ENCODE assay signal across 26 cellular contexts in genomic region chr12:109675411-109675810, GRCh38.
"Had no signal": no experiment of that assay in that cellular context is flagged by ENCODE, and none has a peak within 500 bp of the region (broad histone marks: within the 10 kb centered on the region; RNA-seq: fewer than 3 reads in every experiment).

No MANE protein-coding gene starts in this region.

- H3K27me3 ChIP-seq: ovary, right lobe of liver, thyroid gland, upper lobe of left lung, uterus had no signal

- H3K4me3 ChIP-seq: ovary, psoas muscle, right lobe of liver, sigmoid colon, smooth muscle cell, stomach, thoracic aorta, thyroid gland, tibial nerve, upper lobe of left lung, uterus had no signal

- H3K4me1 ChIP-seq: parathyroid adenoma, psoas muscle, thyroid gland, tibial nerve, upper lobe of left lung, uterus had no signal

- H3K36me3 ChIP-seq: ovary, right lobe of liver, sigmoid colon, stomach, thoracic aorta, thyroid gland, tibial nerve, upper lobe of left lung, uterus had no signal

- ATAC-seq: naive thymus-derived CD8-positive, alpha-beta T cell; natural killer cell treated with Interleukin-12 subunit alpha and Interleukin-12 subunit beta and Interleukin-15 and Interleukin-18, amount 100 ng/mL, for 72 hours; psoas muscle; right cardiac atrium; right lobe of liver; stimulated activated effector memory CD8-positive, alpha-beta T cell treated with anti-CD3 and anti-CD28 coated beads, Interleukin-12 subunit alpha, Interleukin-12 subunit beta, amount 100 ng/mL, for 72 hours; stimulated activated naive B cell treated with anti-CD40 and anti-IgM and Interleukin-4, amounts not matched to agents 10 μg/mL and 1 μg/mL and 100 μg/mL, for 72 hours had no signal

- DNase-seq: naive B cell; naive thymus-derived CD8-positive, alpha-beta T cell; nephron progenitor cell; occipital lobe; ovary; psoas muscle; right cardiac atrium; sigmoid colon; stimulated activated CD4-positive, alpha-beta T cell treated with anti-CD3 and anti-CD28 coated beads, Interleukin-15, amount 100 ng/mL, for 24 hours; stimulated activated CD4-positive, alpha-beta T cell treated with anti-CD3 and anti-CD28 coated beads, Interleukin-2, amount 100 ng/mL, for 24 hours; stimulated activated CD4-positive, alpha-beta T cell treated with anti-CD3 and anti-CD28 coated beads, Interleukin-2, amount 100 ng/mL, for 48 hours; stimulated activated CD4-positive, alpha-beta T cell treated with anti-CD3 and anti-CD28 coated beads, Interleukin-4, amount 100 ng/mL, for 24 hours; stimulated activated naive B cell treated with anti-CD40 and anti-IgM and Interleukin-4, amounts not matched to agents 10 μg/mL and 1 μg/mL and 100 μg/mL, for 72 hours; stimulated activated naive CD4-positive, alpha-beta T cell treated with Interleukin-2 at 50 U/mL for 16 hours; stomach; thyroid gland; trophoblast cell; upper lobe of left lung; uterus had no signal

- H3K27ac ChIP-seq: ovary, parathyroid adenoma, psoas muscle, right lobe of liver, sigmoid colon, stomach, thoracic aorta, thyroid gland, tibial nerve, upper lobe of left lung, uterus had no signal

- H3K9me3 ChIP-seq: ovary, psoas muscle, right lobe of liver, sigmoid colon, thoracic aorta, thyroid gland, upper lobe of left lung, uterus had no signal

- H3K9ac ChIP-seq: parathyroid adenoma had no signal
